Comparison of ENCODE assay signal across 8 cellular contexts in the genomic region with DNA sequence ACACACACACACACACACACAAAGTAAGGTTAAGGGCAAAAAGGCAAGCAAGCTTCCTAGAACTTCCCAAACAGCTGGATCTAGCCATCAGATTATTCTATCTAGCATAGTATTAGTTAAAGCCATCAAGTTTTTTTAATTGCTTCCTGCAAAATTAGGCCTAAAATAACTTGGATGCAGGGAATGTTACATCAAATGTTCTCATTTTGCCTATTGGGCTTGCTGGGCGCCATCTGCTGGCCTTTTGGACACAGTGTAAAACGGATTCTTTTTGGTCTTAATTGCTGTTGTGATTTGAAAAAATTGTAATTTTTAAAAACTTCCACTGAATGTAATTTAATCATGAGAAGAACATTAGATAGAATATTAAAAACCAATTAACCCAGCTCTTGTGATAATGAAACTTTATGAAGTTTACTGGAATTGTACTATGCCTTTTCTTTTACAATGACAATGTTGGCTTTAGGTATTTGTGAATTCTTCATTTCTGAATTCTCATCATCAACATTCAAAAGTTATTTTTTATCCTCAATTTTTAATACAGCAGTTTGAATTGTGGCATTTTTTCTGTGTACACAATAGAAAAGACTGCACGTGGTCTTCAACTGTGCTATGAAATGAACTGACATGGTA. TPM values are rescaled to one million over a fixed set of nuclear protein-coding genes. Genes with fewer than 3 reads are reported as not detected.
A peak's percentile ranks its signal among the peaks of the same experiment; 100 is the strongest.
DNase-seq lines count a peak whose midpoint lies in the region; ATAC-seq, FAIRE-seq and TF ChIP-seq lines count a peak whose summit lies in the region.

No MANE protein-coding gene starts in this region.

- peak; percentile 69 for DNase-seq in AG10803 (ENCODE audit: low read depth)
- DNase-seq in GM18507 (ENCODE audit: extremely low spot score, insufficient read length, low read depth) = no peak
- DNase-seq in NCI-H69 (lab: John Stamatoyannopoulos, UW) = peak; percentile 65
- DNase-seq in activated effector memory CD4-positive, alpha-beta T cell treated with anti-CD3 and anti-CD28 coated beads, Interleukin-2, amount 50 U/mL, for 16 hours = peak; percentile 82
- peak; percentile 87 for DNase-seq in posterior vena cava (ENCODE audit: low spot score)
- DNase-seq in lower leg skin (ENCODE audit: low spot score in 2 of 2) = no peak

- WGBS in gastroesophageal sphincter (ENCODE audit: low coverage in 1 of 2), 2 donors = 18 to 22% methylated on average over 3 of the region's 3 CpGs
- WGBS in lower leg skin, 2 donors = 28 to 34% methylated on average over 3 of the region's 3 CpGs

- FAIRE-seq in GM18507 (lab: Jason Lieb, UNC) = peak; percentile 72

- TF ChIP-seq CTCF in AG10803 (conservative IDR thresholded peaks at IDR 0.05; ENCODE audit: low read length) = peak; percentile 95
- TF ChIP-seq CTCF in gastroesophageal sphincter (IDR thresholded peaks at IDR 0.05) = peak; percentile 55 to 74 (median 63)
- TF ChIP-seq CTCF in lower leg skin (IDR thresholded peaks at IDR 0.05) = no peak

- no peak overlapping the region for H3K4me3 ChIP-seq in AG10803 (ENCODE audit: low read length)
- no peak overlapping the region for H3K4me3 ChIP-seq in gastroesophageal sphincter
- no peak overlapping the region for H3K4me3 ChIP-seq in lower leg skin (ENCODE audit: low read depth, poor library complexity, severe bottlenecking)

- H3K4me1 ChIP-seq in gastroesophageal sphincter = peaks cover 0 to 74% (median 4%) of the 10 kb centered on the region in 3 donors

- H3K9me3 ChIP-seq in gastroesophageal sphincter = no peaks in the 10 kb centered on the region

- no peak for TF ChIP-seq POLR2A in gastroesophageal sphincter (IDR thresholded peaks at IDR 0.05)
- no peak for TF ChIP-seq POLR2A in lower leg skin (IDR thresholded peaks at IDR 0.05)

- H3K27me3 ChIP-seq in gastroesophageal sphincter = no peaks in the 10 kb centered on the region

- H3K27ac ChIP-seq in gastroesophageal sphincter = no peak overlapping the region

- H3K36me3 ChIP-seq in gastroesophageal sphincter = no peaks in the 10 kb centered on the region

- ATAC-seq in gastroesophageal sphincter (no peak), HG03565 (IDR thresholded peaks at IDR 0.05; ENCODE audit: unreplicated experiment) (no peak)

- no peak for TF ChIP-seq EP300 in gastroesophageal sphincter (IDR thresholded peaks at IDR 0.05)

- intact Hi-C loops in posterior vena cava (cut with DNase I) (loop anchor here in 1 of 2 donors (5.0 kb wide), 1 partner anchor 450 kb away; no protein-coding TSS in a partner anchor), lower leg skin (cut with DNase I; ENCODE audit: low total_unique reads) (loop anchor here (10.0 kb wide), 1 partner anchor 442 kb away; no protein-coding TSS in a partner anchor)

RNA-seq across cellular contexts. Expression of a gene that starts 6.8 kb away (rescaled TPM):
- total RNA-seq in gastroesophageal sphincter = 10 to 100 TPM; 15.9 to 22.4 (median 17.7) TPM
- total RNA-seq in posterior vena cava = 10 to 100 TPM; 16.1 to 16.9 TPM
- 10 to 100 TPM in 2 of 4 donors, 1 to 10 TPM in 2; 5.9 to 13.0 (median 9.8) TPM for total RNA-seq in lower leg skin

RNA-seq across cellular contexts. Expression of a gene that starts 7.9 kb away (rescaled TPM):
- 1 to 10 TPM; 1.3 to 3.0 (median 1.9) TPM for total RNA-seq in gastroesophageal sphincter
- total RNA-seq in posterior vena cava = 1 to 10 TPM; 1.8 to 3.3 TPM
- 1 to 10 TPM; 3.0 to 4.0 (median 3.7) TPM for total RNA-seq in lower leg skin

Comparison
In these comparisons a context has a peak if more than half of its experiments do, and no peak if none do; other contexts are left out.
1. DNase-seq: peak in AG10803 (single experiment), NCI-H69 (single experiment), activated effector memory CD4-positive, alpha-beta T cell treated with anti-CD3 and anti-CD28 coated beads, Interleukin-2, amount 50 U/mL, for 16 hours (single experiment) and posterior vena cava (single experiment); none in GM18507 (single experiment) and lower leg skin (0 of 2).
2. CTCF ChIP-seq: peak in AG10803 (single experiment) and gastroesophageal sphincter (4 of 4); none in lower leg skin (0 of 3).